8 cellular contexts compared by ENCODE assay signal in the genomic region with DNA sequence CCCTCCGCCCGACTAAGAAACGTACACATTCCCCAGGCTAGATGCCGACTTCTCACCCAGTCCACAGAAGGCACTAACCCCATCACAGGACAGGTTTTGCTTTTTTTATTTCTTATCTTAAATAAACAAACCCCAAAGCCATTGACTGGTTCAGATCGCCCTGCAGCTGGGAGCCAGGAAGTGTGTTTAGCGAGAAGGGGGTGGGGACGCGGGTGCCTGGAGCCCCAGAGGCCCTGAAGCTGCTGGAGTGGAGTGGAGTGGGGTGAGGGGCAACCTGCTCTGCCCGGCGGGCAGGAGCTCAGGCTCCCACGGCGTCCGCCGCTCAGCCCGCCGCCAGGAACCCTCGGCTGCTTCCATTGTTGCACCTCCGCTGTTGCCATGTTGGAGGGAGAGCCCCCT. TPM values are rescaled to one million over a fixed set of nuclear protein-coding genes. Genes with fewer than 3 reads are reported as not detected.
DNase-seq lines count a peak whose midpoint lies in the region; ATAC-seq and TF ChIP-seq lines count a peak whose summit lies in the region.

No MANE protein-coding gene starts in this region.

- peak overlapping the region; percentile 84 for H3K27ac Mint-ChIP-seq in activated CD4-positive, alpha-beta memory T cell treated with anti-CD3 and anti-CD28 coated beads, Interleukin-2, amount 10 ng/mL, durations not matched to agents 7 days and 5 days

- CTCF ChIA-PET in AG04450 (lab: Charles Lee): interaction anchor here (0.7 to 19.8 kb wide), 9 partner anchors 10 to 313 kb away, joined by 3 to 483 read pairs (median 5); no protein-coding TSS in a partner anchor
- CTCF ChIA-PET in activated CD4-positive, alpha-beta memory T cell treated with anti-CD3 and anti-CD28 coated beads, Interleukin-2, amount 10 ng/mL, durations not matched to agents 7 days and 5 days (lab: Charles Lee): interaction anchor here (0.6 to 19.8 kb wide), 26 partner anchors 9 to 326 kb away, joined by 3 to 519 read pairs (median 5); a partner anchor contains a TSS

- H3K27me3 ChIP-seq in AG04450 (ENCODE audit: control insufficient read depth, insufficient read depth, low read length) (peaks cover 8% of the 10 kb centered on the region), thoracic aorta (replicated peaks; ENCODE audit: insufficient read depth) (no peaks in the 10 kb centered on the region)

- H3K4me3 ChIP-seq in AG04450 (ENCODE audit: low read depth, low read length): peak overlapping the region; percentile 87
- H3K4me3 ChIP-seq in thoracic aorta: peak overlapping the region; percentile 97

- H3K27me3 Mint-ChIP-seq in activated CD4-positive, alpha-beta memory T cell treated with anti-CD3 and anti-CD28 coated beads, Interleukin-2, amount 10 ng/mL, durations not matched to agents 7 days and 5 days: no peaks in the 10 kb centered on the region

- H3K27ac ChIP-seq in AG04450 (ENCODE audit: low read depth, low read length) (peak overlapping the region; percentile 70), epithelial cell of prostate (peak overlapping the region; percentile 57), thoracic aorta (peak overlapping the region; percentile 80 to 94)

- POLR2A ChIA-PET in AG04450 (lab: Yijun Ruan, JAX): interaction anchor here (0.9 to 1.7 kb wide), 4 partner anchors 9 to 77 kb away, joined by 3 to 7 read pairs (median 4); no protein-coding TSS in a partner anchor
- POLR2A ChIA-PET in activated CD4-positive, alpha-beta memory T cell treated with anti-CD3 and anti-CD28 coated beads, Interleukin-2, amount 10 ng/mL, durations not matched to agents 7 days and 5 days (lab: Charles Lee): interaction anchor here (0.7 to 4.4 kb wide), 23 partner anchors 9 to 122 kb away, joined by 3 to 57 read pairs (median 5); a partner anchor contains a TSS

- no peak for DNase-seq in AG04450 (ENCODE audit: low read depth, low spot score)
- peak; percentile 42 for DNase-seq in NCI-H345 treated with DMSO at 0.1 percent for 48 hours (lab: John Stamatoyannopoulos, UW; ENCODE audit: unreplicated experiment)
- peak; percentile 64 for DNase-seq in activated CD4-positive, alpha-beta memory T cell treated with anti-CD3 and anti-CD28 coated beads, Interleukin-2, amount 10 ng/mL, durations not matched to agents 7 days and 5 days
- no peak for DNase-seq in epithelial cell of prostate (ENCODE audit: low read depth, low spot score)
- DNase-seq in mucosa of gallbladder (ENCODE audit: low spot score): peak; percentile 85
- no peak for DNase-seq in thoracic aorta (ENCODE audit: low spot score)

- H3K9me3 Mint-ChIP-seq in activated CD4-positive, alpha-beta memory T cell treated with anti-CD3 and anti-CD28 coated beads, Interleukin-2, amount 10 ng/mL, durations not matched to agents 7 days and 5 days: no peaks in the 10 kb centered on the region

- H3K4me1 ChIP-seq in thoracic aorta (ENCODE audit: control insufficient read depth in 1 of 2, low read depth in 2 of 2): peaks cover 18 to 44% of the 10 kb centered on the region in 2 donors

- no peak for TF ChIP-seq CTCF in AG04450 (IDR thresholded peaks at IDR 0.05; ENCODE audit: low read depth, low read length)
- TF ChIP-seq CTCF in thoracic aorta (IDR thresholded peaks at IDR 0.05): no peak

- H3K36me3 ChIP-seq in thoracic aorta: no peaks in the 10 kb centered on the region

- peak; percentile 26 for ATAC-seq in GM18517 (IDR thresholded peaks at IDR 0.05; ENCODE audit: unreplicated experiment)
- ATAC-seq in HG03064 (IDR thresholded peaks at IDR 0.05; ENCODE audit: low read depth, unreplicated experiment): peak; percentile 41
- no peak for ATAC-seq in thoracic aorta (ENCODE audit: insufficient number of reproducible peaks, low FRiP score, low read depth)

- peaks cover 9% of the 10 kb centered on the region for H3K36me3 Mint-ChIP-seq in activated CD4-positive, alpha-beta memory T cell treated with anti-CD3 and anti-CD28 coated beads, Interleukin-2, amount 10 ng/mL, durations not matched to agents 7 days and 5 days (ENCODE audit: low read depth)

- H3K9me3 ChIP-seq in AG04450 (ENCODE audit: control insufficient read depth, insufficient read depth, low read length) (no peaks in the 10 kb centered on the region), thoracic aorta (no peaks in the 10 kb centered on the region)

- peaks cover 53% of the 10 kb centered on the region for H3K4me1 Mint-ChIP-seq in activated CD4-positive, alpha-beta memory T cell treated with anti-CD3 and anti-CD28 coated beads, Interleukin-2, amount 10 ng/mL, durations not matched to agents 7 days and 5 days

- peak overlapping the region; percentile 88 for H3K4me3 Mint-ChIP-seq in activated CD4-positive, alpha-beta memory T cell treated with anti-CD3 and anti-CD28 coated beads, Interleukin-2, amount 10 ng/mL, durations not matched to agents 7 days and 5 days

RNA-seq across cellular contexts. Expression of a gene that starts 0.7 kb away (rescaled TPM):
- 4.9 and 6.3 TPM in 2 replicates for polyA plus RNA-seq in AG04450 (2011; rRNA removed)
- 16.2 and 16.9 TPM in 2 replicates for polyA minus RNA-seq in AG04450 (2011; rRNA and poly(A)+ RNA removed)
- 10 to 100 TPM; 31.0 to 32.0 TPM for total RNA-seq in activated CD4-positive, alpha-beta memory T cell treated with anti-CD3 and anti-CD28 coated beads, Interleukin-2, amount 10 ng/mL, durations not matched to agents 7 days and 5 days
- total RNA-seq in mucosa of gallbladder (64.6 TPM), thoracic aorta (10 to 100 TPM; 34.5 to 44.4 TPM)

RNA-seq across cellular contexts. Expression of a gene that starts 22.3 kb away (rescaled TPM):
- polyA plus RNA-seq in AG04450 (2011; rRNA removed): 16.3 and 21.4 TPM in 2 replicates
- 31.4 and 53.9 TPM in 2 replicates for polyA minus RNA-seq in AG04450 (2011; rRNA and poly(A)+ RNA removed)
- total RNA-seq in activated CD4-positive, alpha-beta memory T cell treated with anti-CD3 and anti-CD28 coated beads, Interleukin-2, amount 10 ng/mL, durations not matched to agents 7 days and 5 days: 10 to 100 TPM; 85.1 to 95.4 TPM
- total RNA-seq in mucosa of gallbladder: 64.5 TPM
- 100 to 1,000 TPM in 1 of 2 donors, 10 to 100 TPM in 1; 79.9 to 126 TPM for total RNA-seq in thoracic aorta

Comparison
In these comparisons a context has a peak if more than half of its experiments do, and no peak if none do; other contexts are left out.
1. DNase-seq: peak in NCI-H345 treated with DMSO at 0.1 percent for 48 hours (single experiment), activated CD4-positive, alpha-beta memory T cell treated with anti-CD3 and anti-CD28 coated beads, Interleukin-2, amount 10 ng/mL, durations not matched to agents 7 days and 5 days (single experiment) and mucosa of gallbladder (single experiment); none in AG04450 (single experiment), epithelial cell of prostate (single experiment) and thoracic aorta (single experiment).
2. Peak in every context shown above with its lines, with median percentiles within 50 percentile points of each other: H3K27ac ChIP-seq.